Comparison of ENCODE assay signal across 32 cellular contexts in genomic region chr4:94307231-94307840, GRCh38. TPM values are rescaled to one million over a fixed set of nuclear protein-coding genes. Genes with fewer than 3 reads are reported as not detected.
DNase-seq lines count a peak whose midpoint lies in the region; ATAC-seq and TF ChIP-seq lines count a peak whose summit lies in the region.
"Had no signal": no experiment of that assay in that cellular context is flagged by ENCODE, and none has a peak within 500 bp of the region (broad histone marks: within the 10 kb centered on the region; RNA-seq: fewer than 3 reads in every experiment).

No MANE protein-coding gene starts in this region.

- H2BK12ac ChIP-seq in neuronal stem cell (ENCODE audit: low read length), result no peak overlapping the region

- H3K4me1 Mint-ChIP-seq in T-cell, result no peaks in the 10 kb centered on the region
- H3K4me1 Mint-ChIP-seq: activated T-helper 17 cell treated with anti-CD3 and anti-CD28 coated beads, Interleukin-2, amount 50 U/mL, for 72 hours; immature natural killer cell; memory B cell had no signal

- POLR2A ChIA-PET in HEK293 (lab: Yijun Ruan, JAX), result no interaction called here
- POLR2A ChIA-PET in T-cell (lab: Charles Lee), result no interaction called here

- H3K27ac Mint-ChIP-seq in T-cell, result no peak overlapping the region
- H3K27ac Mint-ChIP-seq: activated T-helper 17 cell treated with anti-CD3 and anti-CD28 coated beads, Interleukin-2, amount 50 U/mL, for 72 hours; brain; immature natural killer cell; memory B cell had no signal

- H3K27me3 ChIP-seq in neuronal stem cell (ENCODE audit: control insufficient read depth in 3 of 3, insufficient read depth in 3 of 3, low read depth in 1 of 3, low read length in 3 of 3), result no peaks in the 10 kb centered on the region
- H3K27me3 ChIP-seq: BLaER1, dorsolateral prefrontal cortex, pancreas, right atrium auricular region, tibial artery had no signal

- H2BK120ac ChIP-seq in neuronal stem cell (ENCODE audit: low read depth, low read length), result no peak overlapping the region

- peak; percentile 4 for DNase-seq in AG08395 (ENCODE audit: low spot score)
- peak; percentile 21 for DNase-seq in dermis blood vessel endothelial cell
- DNase-seq in neuronal stem cell (ENCODE audit: low spot score), result no peak
- no peak for DNase-seq in T-cell
- no peak for DNase-seq in cortex of kidney (lab: John Stamatoyannopoulos, UW)
- DNase-seq: activated CD4-positive, alpha-beta T cell treated with anti-CD3 and anti-CD28 coated beads for 1 hour; activated naive CD4-positive, alpha-beta T cell treated with anti-CD3 and anti-CD28 coated beads, Interleukin-2, amount 50 U/mL, for 16 hours; amniotic stem cell; cerebellar nuclear complex; dorsolateral prefrontal cortex; GF-D8; HCEC 1CT; immature natural killer cell; left colon; MM.1S; NCI-H2029; NCI-H526; NK-92 treated with Interleukin-12 subunit alpha and Interleukin-12 subunit beta, amount 100 ng/mL, for 24 hours; pancreas; stimulated activated CD4-positive, alpha-beta T cell treated with anti-CD3 and anti-CD28 coated beads, Interleukin-4, amount 100 ng/mL, for 24 hours; T-helper 2 cell; tibial artery had no signal

- no peak overlapping the region for H3K4me3 ChIP-seq in HEK293 (ENCODE audit: low read depth, low read length)
- no peak overlapping the region for H3K4me3 ChIP-seq in neuronal stem cell (ENCODE audit: low read length in 2 of 2)
- H3K4me3 ChIP-seq: BLaER1, dorsolateral prefrontal cortex, pancreas, right atrium auricular region, SK-N-MC, tibial artery had no signal

- no peaks in the 10 kb centered on the region for H3K27me3 Mint-ChIP-seq in T-cell
- H3K27me3 Mint-ChIP-seq: activated T-helper 17 cell treated with anti-CD3 and anti-CD28 coated beads, Interleukin-2, amount 50 U/mL, for 72 hours; brain; memory B cell had no signal

- CTCF ChIA-PET in HEK293 (lab: Yijun Ruan, JAX), result no interaction called here
- CTCF ChIA-PET in T-cell (lab: Charles Lee), result interaction anchor here in 1 of 2 donors (0.6 kb wide), 1 partner anchor 1768 kb away, joined by 4 read pairs; no protein-coding TSS in a partner anchor

- H3K4me2 ChIP-seq in neuronal stem cell (ENCODE audit: insufficient read depth, low read length, poor library complexity, severe bottlenecking), result no peak overlapping the region
- H3K4me2 ChIP-seq: BLaER1 had no signal

- no peak overlapping the region for H3K4ac ChIP-seq in neuronal stem cell (ENCODE audit: low read length)

- H3K4me3 Mint-ChIP-seq in T-cell, result no peak overlapping the region
- H3K4me3 Mint-ChIP-seq: activated T-helper 17 cell treated with anti-CD3 and anti-CD28 coated beads, Interleukin-2, amount 50 U/mL, for 72 hours; immature natural killer cell; memory B cell; neural crest cell had no signal

- ATAC-seq in HG02610 (IDR thresholded peaks at IDR 0.05; ENCODE audit: unreplicated experiment), result no peak
- ATAC-seq in T-cell (replicated peaks in 1 of 4), result no peak
- ATAC-seq: activated T-helper 17 cell treated with anti-CD3 and anti-CD28 coated beads, Interleukin-2, amount 50 U/mL, for 72 hours; left colon had no signal

- H4K8ac ChIP-seq in neuronal stem cell (ENCODE audit: low read depth, low read length), result no peak overlapping the region

- no peak overlapping the region for H2BK15ac ChIP-seq in neuronal stem cell (ENCODE audit: low read length)

- H3K18ac ChIP-seq in neuronal stem cell (ENCODE audit: low read length), result no peak overlapping the region

- peak overlapping the region; percentile 2 for H2AFZ ChIP-seq in neuronal stem cell (ENCODE audit: low read length)

- H3K4me1 ChIP-seq in HEK293 (ENCODE audit: control insufficient read depth, insufficient read depth, low read length), result no peaks in the 10 kb centered on the region
- peaks cover 0 to 12% of the 10 kb centered on the region in 2 donors for H3K4me1 ChIP-seq in neuronal stem cell (ENCODE audit: control insufficient read depth in 2 of 2, insufficient read depth in 1 of 2, low read depth in 1 of 2, low read length in 2 of 2)
- H3K4me1 ChIP-seq: BLaER1 had no signal

- no peak for TF ChIP-seq CTCF in HEK293 (tag by site-specific recombination; IDR thresholded peaks at IDR 0.05)

- no CpG with 5 or more reads among the region's 4 CpGs for WGBS in neuronal stem cell (ENCODE audit: extremely low coverage in 2 of 2, insufficient read length in 2 of 2, insufficient replicate concordance in 1 of 2), 2 donors

- H3K27ac ChIP-seq in HEK293 (ENCODE audit: extremely low read depth, low read depth, low read length) (no peak overlapping the region), neuronal stem cell (replicated peaks; ENCODE audit: low read length) (no peak overlapping the region)
- H3K27ac ChIP-seq: BLaER1, dorsolateral prefrontal cortex, pancreas, right atrium auricular region, SK-N-MC, tibial artery had no signal

- H3K14ac ChIP-seq in neuronal stem cell (ENCODE audit: low read length), result no peak overlapping the region

- no peak overlapping the region for H2AK5ac ChIP-seq in neuronal stem cell (ENCODE audit: low read depth, low read length)

- H3K36me3 ChIP-seq in HEK293 (ENCODE audit: control insufficient read depth in 2 of 2, insufficient read depth in 1 of 2, low read length in 2 of 2) (no peaks in the 10 kb centered on the region), neuronal stem cell (replicated peaks in 1 of 2; ENCODE audit: control insufficient read depth in 2 of 2, insufficient read depth in 2 of 2, low read length in 2 of 2) (no peaks in the 10 kb centered on the region)
- H3K36me3 ChIP-seq: BLaER1, pancreas, right atrium auricular region, tibial artery had no signal

- no peak overlapping the region for H3K9ac ChIP-seq in neuronal stem cell (ENCODE audit: low read depth, low read length, poor library complexity)
- H3K9ac ChIP-seq: BLaER1 had no signal

- no peaks in the 10 kb centered on the region for H3K9me3 ChIP-seq in HEK293 (ENCODE audit: control insufficient read depth, insufficient read depth, low read depth, low read length)
- no peaks in the 10 kb centered on the region for H3K9me3 ChIP-seq in neuronal stem cell (replicated peaks in 1 of 2; ENCODE audit: control insufficient read depth in 2 of 2, insufficient read depth in 1 of 2, low read depth in 1 of 2, low read length in 2 of 2)
- H3K9me3 ChIP-seq: BLaER1, pancreas, right atrium auricular region, tibial artery had no signal

- no peak overlapping the region for H4K91ac ChIP-seq in neuronal stem cell (ENCODE audit: low read depth, low read length, poor library complexity)

- H2BK5ac ChIP-seq in neuronal stem cell (ENCODE audit: low read length), result no peak overlapping the region

- no peaks in the 10 kb centered on the region for H3K36me3 Mint-ChIP-seq in T-cell
- H3K36me3 Mint-ChIP-seq: brain, immature natural killer cell, memory B cell had no signal

- H3K79me1 ChIP-seq in neuronal stem cell (ENCODE audit: low read depth, low read length), result no peaks in the 10 kb centered on the region

- no peak overlapping the region for H3K23ac ChIP-seq in neuronal stem cell (ENCODE audit: low read depth, low read length, poor library complexity)

- H3K9me3 Mint-ChIP-seq in T-cell, result peaks cover 0 to 3% (median 2%) of the 10 kb centered on the region in 3 donors
- H3K9me3 Mint-ChIP-seq: activated T-helper 17 cell treated with anti-CD3 and anti-CD28 coated beads, Interleukin-2, amount 50 U/mL, for 72 hours; memory B cell; neural crest cell had no signal

TF ChIP-seq in HEK293, 187 proteins besides CTCF, POLR2A, EP300 and RAD21 (continues in another document):
- TF ChIP-seq ZSCAN30 (tag by site-specific recombination; IDR thresholded peaks at IDR 0.05), result no peak
- no peak for TF ChIP-seq ZNF501 (tag by site-specific recombination; IDR thresholded peaks at IDR 0.05)
- no peak for TF ChIP-seq ZNF600 (tag by site-specific recombination; IDR thresholded peaks at IDR 0.05)
- TF ChIP-seq ZNF214 (tag by site-specific recombination; IDR thresholded peaks at IDR 0.05; ENCODE audit: borderline replicate concordance), result no peak
- no peak for TF ChIP-seq ZNF792 (tag by site-specific recombination; IDR thresholded peaks at IDR 0.05)
- no peak for TF ChIP-seq ZFHX2 (tag by site-specific recombination; conservative IDR thresholded peaks at IDR 0.05)
- no peak for TF ChIP-seq ZNF776 (tag by site-specific recombination; IDR thresholded peaks at IDR 0.05; ENCODE audit: borderline replicate concordance)
- no peak for TF ChIP-seq ZNF518A (tag by site-specific recombination; conservative IDR thresholded peaks at IDR 0.05; ENCODE audit: low read depth)

RNA-seq across cellular contexts. Expression of gene HPGDS, which starts 35.3 kb away (rescaled TPM):
- total RNA-seq in dermis blood vessel endothelial cell (not detected in 2 replicates), T-cell (1 to 10 TPM in 3 of 5 donors, under 1 TPM in 2; 0.47 to 1.3 (median 1.2) TPM)
- not detected for polyA plus RNA-seq in neuronal stem cell (2013, experiment 1 of 2)
- polyA plus RNA-seq in neuronal stem cell (2013, experiment 2 of 2), result not detected
- total RNA-seq: HT1080, neural crest cell had no signal

Comparison
In these comparisons a context has a peak if more than half of its experiments do, and no peak if none do; other contexts are left out.
1. DNase-seq: peak in AG08395 (single experiment) and dermis blood vessel endothelial cell (single experiment); none in neuronal stem cell (single experiment), T-cell (0 of 34) and cortex of kidney (single experiment).